In the genomic region with DNA sequence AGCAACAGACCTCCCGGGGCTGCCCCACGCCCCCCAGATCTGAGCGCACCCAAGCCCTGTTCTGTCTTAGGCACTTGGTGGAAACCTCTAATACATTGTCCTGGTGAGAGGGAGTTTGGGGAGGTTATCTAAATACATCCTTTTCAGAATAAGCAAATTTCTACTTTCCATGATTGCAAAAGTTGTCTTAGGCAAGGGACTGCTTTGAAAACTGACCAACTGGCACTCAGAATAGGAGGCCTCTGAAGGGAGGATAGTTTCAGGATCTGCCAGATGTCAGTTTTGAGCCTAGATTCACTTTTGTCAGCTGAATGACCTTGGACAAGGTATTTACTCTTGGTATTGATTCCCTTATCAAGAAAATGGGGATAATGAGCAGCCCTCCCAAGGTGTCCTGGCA, we compare ENCODE assay signal across 24 cellular contexts.
"Had no signal": no experiment of that assay in that cellular context is flagged by ENCODE, and none has a peak within 500 bp of the region (broad histone marks: within the 10 kb centered on the region; RNA-seq: fewer than 3 reads in every experiment).

No MANE protein-coding gene starts in this region.

- H3K27me3 ChIP-seq: breast epithelium, esophagus muscularis mucosa, foreskin keratinocyte, hepatocyte, left lung, pancreas, right atrium auricular region, tibial artery had no signal

- H3K4me3 Mint-ChIP-seq: activated naive CD8-positive, alpha-beta T cell; immature natural killer cell; nephron; stimulated activated naive CD8-positive, alpha-beta T cell treated with anti-CD3 and anti-CD28 coated beads, Interleukin-15, Interleukin-2, amounts not matched to agents 100 ng/mL and 50 ng/mL, for 24 hours had no signal

- H3K27ac ChIP-seq: breast epithelium, coronary artery, esophagus muscularis mucosa, foreskin keratinocyte, hepatocyte, left lung, pancreas, psoas muscle, skin epidermis, tibial artery had no signal

- H3K4me1 ChIP-seq: breast epithelium, left lung, psoas muscle, tibial artery had no signal

- DNase-seq: activated CD4-positive, alpha-beta T cell treated with anti-CD3 and anti-CD28 coated beads for 1 hour; activated CD4-positive, alpha-beta T cell treated with anti-CD3 and anti-CD28 coated beads, Interleukin-2, amount 50 U/mL, for 1 hour; activated naive CD4-positive, alpha-beta T cell; activated T-cell treated with anti-CD3 and anti-CD28 coated beads, Interleukin-2, amount 50 U/mL, for 1 hour; amniotic stem cell; cerebellar nuclear complex; foreskin keratinocyte; immature natural killer cell; pancreas; psoas muscle; stimulated activated CD4-positive, alpha-beta T cell treated with anti-CD3 and anti-CD28 coated beads, Interleukin-1b, Interleukin-23, amount 100 ng/mL, for 48 hours; substantia nigra; T-helper 1 cell; tibial artery had no signal

- H2AFZ ChIP-seq: hepatocyte had no signal

- H3K4me3 ChIP-seq: breast epithelium, coronary artery, esophagus muscularis mucosa, hepatocyte, left lung, pancreas, psoas muscle, right atrium auricular region, skin epidermis, tibial artery had no signal

- H3K27me3 Mint-ChIP-seq: activated naive CD8-positive, alpha-beta T cell; stimulated activated naive CD8-positive, alpha-beta T cell treated with anti-CD3 and anti-CD28 coated beads, Interleukin-15, Interleukin-2, amounts not matched to agents 100 ng/mL and 50 ng/mL, for 24 hours had no signal

- H3K4me2 ChIP-seq: hepatocyte had no signal

- H3K9me3 ChIP-seq: breast epithelium, esophagus muscularis mucosa, left lung, pancreas, psoas muscle, right atrium auricular region, tibial artery had no signal

- H3K27ac Mint-ChIP-seq: activated naive CD8-positive, alpha-beta T cell; immature natural killer cell; nephron; stimulated activated naive CD8-positive, alpha-beta T cell treated with anti-CD3 and anti-CD28 coated beads, Interleukin-15, Interleukin-2, amounts not matched to agents 100 ng/mL and 50 ng/mL, for 24 hours had no signal

- H3K4me1 Mint-ChIP-seq: immature natural killer cell had no signal

- H3K9me3 Mint-ChIP-seq: immature natural killer cell; nephron; stimulated activated naive CD8-positive, alpha-beta T cell treated with anti-CD3 and anti-CD28 coated beads, Interleukin-15, Interleukin-2, amounts not matched to agents 100 ng/mL and 50 ng/mL, for 24 hours had no signal

- H3K36me3 ChIP-seq: breast epithelium, left lung, pancreas had no signal

- ATAC-seq: foreskin keratinocyte, left lung, pancreas, psoas muscle had no signal

- FAIRE-seq: pancreas had no signal

- H3K36me3 Mint-ChIP-seq: activated naive CD8-positive, alpha-beta T cell had no signal
